11 cellular contexts compared by ENCODE assay signal in genomic region chr10:32298066-32298812, GRCh38. TPM values are rescaled to one million over a fixed set of nuclear protein-coding genes. Genes with fewer than 3 reads are reported as not detected.
A peak's percentile ranks its signal among the peaks of the same experiment; 100 is the strongest.
DNase-seq lines count a peak whose midpoint lies in the region; ATAC-seq and TF ChIP-seq lines count a peak whose summit lies in the region.
"Had no signal": no experiment of that assay in that cellular context is flagged by ENCODE, and none has a peak within 500 bp of the region (broad histone marks: within the 10 kb centered on the region; RNA-seq: fewer than 3 reads in every experiment).

No MANE protein-coding gene starts in this region.

- no peaks in the 10 kb centered on the region for H3K9me3 Mint-ChIP-seq in stimulated activated naive CD8-positive, alpha-beta T cell treated with anti-CD3 and anti-CD28 coated beads, Interleukin-15, Interleukin-2, amounts not matched to agents 100 ng/mL and 50 ng/mL, for 24 hours
- H3K9me3 Mint-ChIP-seq in stimulated activated naive CD8-positive, alpha-beta T cell treated with anti-CD3 and anti-CD28 coated beads, Interleukin-15, amount 100 ng/mL, for 72 hours = no peaks in the 10 kb centered on the region
- H3K9me3 Mint-ChIP-seq in activated B cell treated with CpG ODN at 0.5 μM for 24 hours = no peaks in the 10 kb centered on the region
- H3K9me3 Mint-ChIP-seq in type B pancreatic cell = no peaks in the 10 kb centered on the region

- peaks cover 62% of the 10 kb centered on the region for H3K4me1 Mint-ChIP-seq in stimulated activated naive CD8-positive, alpha-beta T cell treated with anti-CD3 and anti-CD28 coated beads, Interleukin-15, Interleukin-2, amounts not matched to agents 100 ng/mL and 50 ng/mL, for 24 hours (ENCODE audit: low read depth)
- H3K4me1 Mint-ChIP-seq in stimulated activated naive CD8-positive, alpha-beta T cell treated with anti-CD3 and anti-CD28 coated beads, Interleukin-15, amount 100 ng/mL, for 72 hours = peaks cover 64% of the 10 kb centered on the region
- H3K4me1 Mint-ChIP-seq in activated B cell treated with CpG ODN at 0.5 μM for 24 hours = peaks cover 12% of the 10 kb centered on the region
- H3K4me1 Mint-ChIP-seq in type B pancreatic cell (ENCODE audit: unreplicated experiment) = no peaks in the 10 kb centered on the region

- no peaks in the 10 kb centered on the region for H3K9me3 ChIP-seq in mucosa of descending colon

- POLR2A ChIA-PET in activated B cell treated with CpG ODN at 0.5 μM for 24 hours (lab: Charles Lee) = no interaction called here

- H3K4me1 ChIP-seq in mucosa of descending colon (ENCODE audit: low read depth) = peaks cover 5% of the 10 kb centered on the region

- no peak for ATAC-seq in stimulated activated naive CD8-positive, alpha-beta T cell treated with anti-CD3 and anti-CD28 coated beads, Interleukin-15, amount 100 ng/mL, for 72 hours
- ATAC-seq in activated B cell treated with CpG ODN at 0.5 μM for 24 hours (ENCODE audit: low read depth) (no peak), mucosa of descending colon (no peak), GM21381 (IDR thresholded peaks at IDR 0.05; ENCODE audit: unreplicated experiment) (no peak)
- ATAC-seq: activated CD8-positive, alpha-beta memory T cell treated with anti-CD3 and anti-CD28 coated beads, Interleukin-2, amount 10 ng/mL, durations not matched to agents 7 days and 5 days; left ventricle myocardium superior had no signal

- H3K36me3 Mint-ChIP-seq in stimulated activated naive CD8-positive, alpha-beta T cell treated with anti-CD3 and anti-CD28 coated beads, Interleukin-15, Interleukin-2, amounts not matched to agents 100 ng/mL and 50 ng/mL, for 24 hours (ENCODE audit: low read depth) = peaks cover 35% of the 10 kb centered on the region
- peaks cover 60% of the 10 kb centered on the region for H3K36me3 Mint-ChIP-seq in activated B cell treated with CpG ODN at 0.5 μM for 24 hours (ENCODE audit: low read depth)
- peaks cover 26% of the 10 kb centered on the region for H3K36me3 Mint-ChIP-seq in type B pancreatic cell

- H3K27ac Mint-ChIP-seq in stimulated activated naive CD8-positive, alpha-beta T cell treated with anti-CD3 and anti-CD28 coated beads, Interleukin-15, Interleukin-2, amounts not matched to agents 100 ng/mL and 50 ng/mL, for 24 hours = peak overlapping the region; percentile 28
- H3K27ac Mint-ChIP-seq in stimulated activated naive CD8-positive, alpha-beta T cell treated with anti-CD3 and anti-CD28 coated beads, Interleukin-15, amount 100 ng/mL, for 72 hours = peak overlapping the region in 1 of 2 donors; percentile 61
- H3K27ac Mint-ChIP-seq in activated B cell treated with CpG ODN at 0.5 μM for 24 hours (peak overlapping the region; percentile 42), type B pancreatic cell (no peak overlapping the region)
- H3K27ac Mint-ChIP-seq: activated CD8-positive, alpha-beta memory T cell treated with anti-CD3 and anti-CD28 coated beads, Interleukin-2, amount 10 ng/mL, durations not matched to agents 7 days and 5 days had no signal

- intact Hi-C loops in activated B cell treated with CpG ODN at 0.5 μM for 24 hours (cut with micrococcal nuclease) (loop anchor here (10.0 kb wide), 1 partner anchor 273 kb away; no protein-coding TSS in a partner anchor), mucosa of descending colon (cut with DNase I, micrococcal nuclease) (no loop called here)

- no peak for DNase-seq in stimulated activated naive CD8-positive, alpha-beta T cell treated with anti-CD3 and anti-CD28 coated beads, Interleukin-15, amount 100 ng/mL, for 72 hours
- no peak for DNase-seq in activated B cell treated with CpG ODN at 0.5 μM for 24 hours
- peak; percentile 88 for DNase-seq in fibroblast of villous mesenchyme (ENCODE audit: low read depth)
- DNase-seq in mucosa of descending colon = no peak
- no peak for DNase-seq in type B pancreatic cell (ENCODE audit: extremely low spot score, unreplicated experiment)
- no peak for DNase-seq in NCI-H774 (lab: John Stamatoyannopoulos, UW)
- DNase-seq: activated CD8-positive, alpha-beta memory T cell treated with anti-CD3 and anti-CD28 coated beads, Interleukin-2, amount 10 ng/mL, durations not matched to agents 7 days and 5 days; left ventricle myocardium superior; NCI-H2029 treated with DMSO at 0.1 percent for 48 hours had no signal

- H3K27me3 Mint-ChIP-seq in stimulated activated naive CD8-positive, alpha-beta T cell treated with anti-CD3 and anti-CD28 coated beads, Interleukin-15, Interleukin-2, amounts not matched to agents 100 ng/mL and 50 ng/mL, for 24 hours = no peaks in the 10 kb centered on the region
- H3K27me3 Mint-ChIP-seq in stimulated activated naive CD8-positive, alpha-beta T cell treated with anti-CD3 and anti-CD28 coated beads, Interleukin-15, amount 100 ng/mL, for 72 hours = no peaks in the 10 kb centered on the region
- H3K27me3 Mint-ChIP-seq in activated B cell treated with CpG ODN at 0.5 μM for 24 hours (no peaks in the 10 kb centered on the region), type B pancreatic cell (no peaks in the 10 kb centered on the region)
- H3K27me3 Mint-ChIP-seq: activated CD8-positive, alpha-beta memory T cell treated with anti-CD3 and anti-CD28 coated beads, Interleukin-2, amount 10 ng/mL, durations not matched to agents 7 days and 5 days had no signal

- TF ChIP-seq CTCF in activated B cell treated with CpG ODN at 0.5 μM for 24 hours (IDR thresholded peaks at IDR 0.05) = no peak
- TF ChIP-seq CTCF in fibroblast of villous mesenchyme (IDR thresholded peaks at IDR 0.05; ENCODE audit: insufficient read depth, low read depth, low read length) = no peak
- no peak for TF ChIP-seq CTCF in mucosa of descending colon (IDR thresholded peaks at IDR 0.05)
- no peak for TF ChIP-seq CTCF in type B pancreatic cell (conservative IDR thresholded peaks at IDR 0.05)

- CTCF ChIA-PET in activated B cell treated with CpG ODN at 0.5 μM for 24 hours (lab: Charles Lee) = interaction anchor here (1.0 kb wide), 1 partner anchor 48 kb away, joined by 3 read pairs; no protein-coding TSS in a partner anchor

- no peak overlapping the region for H3K4me3 Mint-ChIP-seq in stimulated activated naive CD8-positive, alpha-beta T cell treated with anti-CD3 and anti-CD28 coated beads, Interleukin-15, Interleukin-2, amounts not matched to agents 100 ng/mL and 50 ng/mL, for 24 hours
- H3K4me3 Mint-ChIP-seq in stimulated activated naive CD8-positive, alpha-beta T cell treated with anti-CD3 and anti-CD28 coated beads, Interleukin-15, amount 100 ng/mL, for 72 hours = peak overlapping the region in 1 of 2 donors; percentile 15
- H3K4me3 Mint-ChIP-seq in activated B cell treated with CpG ODN at 0.5 μM for 24 hours (no peak overlapping the region), type B pancreatic cell (no peak overlapping the region)
- H3K4me3 Mint-ChIP-seq: activated CD8-positive, alpha-beta memory T cell treated with anti-CD3 and anti-CD28 coated beads, Interleukin-2, amount 10 ng/mL, durations not matched to agents 7 days and 5 days had no signal

- no peak overlapping the region for H3K4me3 ChIP-seq in fibroblast of villous mesenchyme (ENCODE audit: low read depth, low read length)
- H3K4me3 ChIP-seq in mucosa of descending colon = no peak overlapping the region

- no peaks in the 10 kb centered on the region for H3K36me3 ChIP-seq in mucosa of descending colon (ENCODE audit: low read depth)

RNA-seq across cellular contexts. Expression of gene EPC1, which starts 48.7 kb away (rescaled TPM):
- total RNA-seq in activated B cell treated with CpG ODN at 0.5 μM for 24 hours (72.7 and 82.8 TPM in 2 replicates), fibroblast of villous mesenchyme (19.4 and 24.5 TPM in 2 replicates), mucosa of descending colon (10 to 100 TPM; 33.7 to 47.9 (median 46.9) TPM), type B pancreatic cell (ENCODE audit: low replicate concordance) (42.4 and 47.1 TPM in 2 replicates)
